Comparison of ENCODE assay signal across 19 cellular contexts in the genomic region with DNA sequence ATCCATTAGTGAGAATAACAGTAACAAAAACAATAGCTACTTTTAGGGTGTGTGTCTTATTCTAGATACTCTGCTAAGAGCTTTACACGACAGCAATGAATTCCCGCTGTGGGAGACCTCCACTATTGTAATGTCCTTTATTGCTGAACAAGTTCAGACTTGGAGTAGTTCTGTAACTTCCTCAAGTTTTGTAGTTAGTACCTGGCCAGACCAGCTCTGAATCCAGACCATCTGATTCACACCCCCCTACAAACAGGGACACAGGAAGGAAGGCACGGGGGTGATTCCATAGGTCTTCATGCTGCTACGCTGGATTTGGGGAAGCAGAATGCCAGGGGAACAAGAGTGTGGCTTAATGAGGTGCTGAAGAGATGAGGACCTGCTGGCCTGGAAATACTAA.
DNase-seq lines count a peak whose midpoint lies in the region; ATAC-seq and TF ChIP-seq lines count a peak whose summit lies in the region.
"Had no signal": no experiment of that assay in that cellular context is flagged by ENCODE, and none has a peak within 500 bp of the region (broad histone marks: within the 10 kb centered on the region; RNA-seq: fewer than 3 reads in every experiment).

No MANE protein-coding gene starts in this region.

- no peak for TF ChIP-seq CTCF in RWPE1 (conservative IDR thresholded peaks at IDR 0.05; ENCODE audit: low read depth)
- no peak for TF ChIP-seq CTCF in epithelial cell of esophagus (IDR thresholded peaks at IDR 0.05; ENCODE audit: insufficient read depth, low read depth, low read length, missing control alignments)
- no peak for TF ChIP-seq CTCF in nephron progenitor cell (IDR thresholded peaks at IDR 0.05)
- no peak for TF ChIP-seq CTCF in suprapubic skin (IDR thresholded peaks at IDR 0.05)

- CTCF ChIA-PET in RWPE1 (lab: Yijun Ruan, JAX), result interaction anchor here (1.4 kb wide), 1 partner anchor 17 kb away, joined by 3 read pairs; no protein-coding TSS in a partner anchor

- no peaks in the 10 kb centered on the region for H3K36me3 ChIP-seq in suprapubic skin
- H3K36me3 ChIP-seq: BE2C had no signal

- H3K27me3 ChIP-seq in suprapubic skin, result no peaks in the 10 kb centered on the region
- H3K27me3 ChIP-seq: BE2C had no signal

- POLR2A ChIA-PET in RWPE1 (lab: Yijun Ruan, JAX; ENCODE audit: low non-redundant PET), result no interaction called here

- H3K4me1 Mint-ChIP-seq in nephron progenitor cell, result peaks cover 15% of the 10 kb centered on the region
- no peaks in the 10 kb centered on the region for H3K4me1 Mint-ChIP-seq in activated naive CD8-positive, alpha-beta T cell treated with anti-CD3 and anti-CD28 coated beads, Interleukin-2, amount 50 U/mL, for 24 hours
- H3K4me1 Mint-ChIP-seq: CD4-positive, CD25-positive, alpha-beta regulatory T cell; CD8-positive, alpha-beta memory T cell; IgD-negative memory B cell had no signal

- 55% methylated on average over 4 of the region's 4 CpGs for WGBS in suprapubic skin

- TF ChIP-seq POLR2A in suprapubic skin (IDR thresholded peaks at IDR 0.05), result no peak

- peak; percentile 64 for DNase-seq in HPDE6-E6E7 (ENCODE audit: extremely low spot score)
- DNase-seq in RWPE1 (ENCODE audit: low spot score), result peak; percentile 5
- peak; percentile 81 for DNase-seq in epithelial cell of esophagus (ENCODE audit: low read depth)
- DNase-seq in nephron progenitor cell, result no peak
- no peak for DNase-seq in suprapubic skin (ENCODE audit: low spot score in 2 of 2)
- DNase-seq in activated naive CD8-positive, alpha-beta T cell treated with anti-CD3 and anti-CD28 coated beads, Interleukin-2, amount 50 U/mL, for 24 hours, result no peak
- no peak for DNase-seq in GM19238 (ENCODE audit: insufficient read length, low spot score)
- DNase-seq: ACHN; BE2C; C1 segment of cervical spinal cord; CD4-positive, CD25-positive, alpha-beta regulatory T cell; CD8-positive, alpha-beta memory T cell; COR-L47; DMS 273 treated with DMSO at 0.1 percent for 48 hours; HCEC 1CT; KBM-7 had no signal

- no peaks in the 10 kb centered on the region for H3K36me3 Mint-ChIP-seq in nephron progenitor cell (ENCODE audit: low read depth)
- H3K36me3 Mint-ChIP-seq in activated naive CD8-positive, alpha-beta T cell treated with anti-CD3 and anti-CD28 coated beads, Interleukin-2, amount 50 U/mL, for 24 hours (ENCODE audit: low read depth), result no peaks in the 10 kb centered on the region
- H3K36me3 Mint-ChIP-seq: CD4-positive, CD25-positive, alpha-beta regulatory T cell; CD8-positive, alpha-beta memory T cell; IgD-negative memory B cell had no signal

- H3K4me3 Mint-ChIP-seq in nephron progenitor cell, result no peak overlapping the region
- no peak overlapping the region for H3K4me3 Mint-ChIP-seq in activated naive CD8-positive, alpha-beta T cell treated with anti-CD3 and anti-CD28 coated beads, Interleukin-2, amount 50 U/mL, for 24 hours
- H3K4me3 Mint-ChIP-seq: CD4-positive, CD25-positive, alpha-beta regulatory T cell; CD8-positive, alpha-beta memory T cell; IgD-negative memory B cell had no signal

- peaks cover 9% of the 10 kb centered on the region for H3K9me3 Mint-ChIP-seq in nephron progenitor cell
- H3K9me3 Mint-ChIP-seq in activated naive CD8-positive, alpha-beta T cell treated with anti-CD3 and anti-CD28 coated beads, Interleukin-2, amount 50 U/mL, for 24 hours, result no peaks in the 10 kb centered on the region

- no peaks in the 10 kb centered on the region for H3K4me1 ChIP-seq in suprapubic skin
- H3K4me1 ChIP-seq: BE2C had no signal

- no peak overlapping the region for H3K4me3 ChIP-seq in epithelial cell of esophagus (ENCODE audit: low read length)
- H3K4me3 ChIP-seq in suprapubic skin, result no peak overlapping the region

- H3K27ac Mint-ChIP-seq in nephron progenitor cell, result peak overlapping the region; percentile 19
- H3K27ac Mint-ChIP-seq in activated naive CD8-positive, alpha-beta T cell treated with anti-CD3 and anti-CD28 coated beads, Interleukin-2, amount 50 U/mL, for 24 hours, result no peak overlapping the region
- H3K27ac Mint-ChIP-seq: CD4-positive, CD25-positive, alpha-beta regulatory T cell; CD8-positive, alpha-beta memory T cell; IgD-negative memory B cell had no signal

- ATAC-seq in activated naive CD8-positive, alpha-beta T cell treated with anti-CD3 and anti-CD28 coated beads, Interleukin-2, amount 50 U/mL, for 24 hours, result no peak
- ATAC-seq in HG02938 (IDR thresholded peaks at IDR 0.05; ENCODE audit: unreplicated experiment), result no peak

- H3K9me3 ChIP-seq in suprapubic skin, result peaks cover 4% of the 10 kb centered on the region
- H3K9me3 ChIP-seq: BE2C had no signal

- TF ChIP-seq EP300 in suprapubic skin (IDR thresholded peaks at IDR 0.05), result no peak

- peaks cover 17% of the 10 kb centered on the region for H3K27me3 Mint-ChIP-seq in nephron progenitor cell (ENCODE audit: low read depth, poor library complexity)
- peaks cover 3% of the 10 kb centered on the region for H3K27me3 Mint-ChIP-seq in activated naive CD8-positive, alpha-beta T cell treated with anti-CD3 and anti-CD28 coated beads, Interleukin-2, amount 50 U/mL, for 24 hours
- H3K27me3 Mint-ChIP-seq: CD4-positive, CD25-positive, alpha-beta regulatory T cell; IgD-negative memory B cell had no signal

- H3K27ac ChIP-seq in RWPE1 (no peak overlapping the region), suprapubic skin (no peak overlapping the region)
- H3K27ac ChIP-seq: HL-60 had no signal

Comparison
In these comparisons a context has a peak if more than half of its experiments do, and no peak if none do; other contexts are left out.
1. DNase-seq: peak in HPDE6-E6E7 (single experiment), RWPE1 (single experiment) and epithelial cell of esophagus (single experiment); none in nephron progenitor cell (single experiment), suprapubic skin (0 of 2), activated naive CD8-positive, alpha-beta T cell treated with anti-CD3 and anti-CD28 coated beads, Interleukin-2, amount 50 U/mL, for 24 hours (single experiment) and GM19238 (single experiment).